ENCODE assay signal across 1 cellular context in genomic region chr14:67816326-67817009, GRCh38.
TF ChIP-seq lines count a peak whose summit lies in the region.

Gene ZFYVE26 (minus strand): TSS chr14:67816590. CDS start chr14:67815963, 627 bp downstream.

TF ChIP-seq in HEK293, 187 proteins besides CTCF, POLR2A, EP300 and RAD21 (continued from another document):
- peak; percentile 46; the same call in 1 of the 2 replicates for TF ChIP-seq ZNF518A (tag by site-specific recombination; conservative IDR thresholded peaks at IDR 0.05; ENCODE audit: low read depth)
- peak; percentile 22; the same call in 1 of the 2 replicates for TF ChIP-seq ZNF10 (tag by site-specific recombination; IDR thresholded peaks at IDR 0.05)
- no peak for TF ChIP-seq ZNF184 (tag by site-specific recombination; IDR thresholded peaks at IDR 0.05)
- TF ChIP-seq, protein P1, sequence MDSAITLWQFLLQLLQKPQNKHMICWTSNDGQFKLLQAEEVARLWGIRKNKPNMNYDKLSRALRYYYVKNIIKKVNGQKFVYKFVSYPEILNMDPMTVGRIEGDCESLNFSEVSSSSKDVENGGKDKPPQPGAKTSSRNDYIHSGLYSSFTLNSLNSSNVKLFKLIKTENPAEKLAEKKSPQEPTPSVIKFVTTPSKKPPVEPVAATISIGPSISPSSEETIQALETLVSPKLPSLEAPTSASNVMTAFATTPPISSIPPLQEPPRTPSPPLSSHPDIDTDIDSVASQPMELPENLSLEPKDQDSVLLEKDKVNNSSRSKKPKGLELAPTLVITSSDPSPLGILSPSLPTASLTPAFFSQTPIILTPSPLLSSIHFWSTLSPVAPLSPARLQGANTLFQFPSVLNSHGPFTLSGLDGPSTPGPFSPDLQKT (IDR thresholded peaks at IDR 0.05; ENCODE audit: borderline replicate concordance, low read depth, low read length), result no peak
- TF ChIP-seq, protein P2, sequence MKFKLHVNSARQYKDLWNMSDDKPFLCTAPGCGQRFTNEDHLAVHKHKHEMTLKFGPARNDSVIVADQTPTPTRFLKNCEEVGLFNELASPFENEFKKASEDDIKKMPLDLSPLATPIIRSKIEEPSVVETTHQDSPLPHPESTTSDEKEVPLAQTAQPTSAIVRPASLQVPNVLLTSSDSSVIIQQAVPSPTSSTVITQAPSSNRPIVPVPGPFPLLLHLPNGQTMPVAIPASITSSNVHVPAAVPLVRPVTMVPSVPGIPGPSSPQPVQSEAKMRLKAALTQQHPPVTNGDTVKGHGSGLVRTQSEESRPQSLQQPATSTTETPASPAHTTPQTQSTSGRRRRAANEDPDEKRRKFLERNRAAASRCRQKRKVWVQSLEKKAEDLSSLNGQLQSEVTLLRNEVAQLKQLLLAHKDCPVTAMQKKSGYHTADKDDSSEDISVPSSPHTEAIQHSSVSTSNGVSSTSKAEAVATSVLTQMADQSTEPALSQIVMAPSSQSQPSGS (tag by site-specific recombination; IDR thresholded peaks at IDR 0.05; ENCODE audit: low read depth), result no peak
- TF ChIP-seq HOXC10 (CRISPR knock-in tag; IDR thresholded peaks at IDR 0.05), result 0 out of 2 replicates have a peak, but pooled peaks have one; percentile 84
- TF ChIP-seq ZNF530 (tag by site-specific recombination; IDR thresholded peaks at IDR 0.05; ENCODE audit: low read depth), result no peak
- 0 out of 2 replicates have a peak, but pooled peaks have one; percentile 49 for TF ChIP-seq ZNF660 (tag by site-specific recombination; IDR thresholded peaks at IDR 0.05)
- no peak for TF ChIP-seq ZNF792 (tag by site-specific recombination; IDR thresholded peaks at IDR 0.05)
- no peak for TF ChIP-seq ZNF302 (tag by site-specific recombination; IDR thresholded peaks at IDR 0.05; ENCODE audit: low read depth)
- TF ChIP-seq ZNF121 (tag by site-specific recombination; IDR thresholded peaks at IDR 0.05), result no peak
- TF ChIP-seq ZFP37 (tag by site-specific recombination; IDR thresholded peaks at IDR 0.05), result no peak
- TF ChIP-seq, protein P3, sequence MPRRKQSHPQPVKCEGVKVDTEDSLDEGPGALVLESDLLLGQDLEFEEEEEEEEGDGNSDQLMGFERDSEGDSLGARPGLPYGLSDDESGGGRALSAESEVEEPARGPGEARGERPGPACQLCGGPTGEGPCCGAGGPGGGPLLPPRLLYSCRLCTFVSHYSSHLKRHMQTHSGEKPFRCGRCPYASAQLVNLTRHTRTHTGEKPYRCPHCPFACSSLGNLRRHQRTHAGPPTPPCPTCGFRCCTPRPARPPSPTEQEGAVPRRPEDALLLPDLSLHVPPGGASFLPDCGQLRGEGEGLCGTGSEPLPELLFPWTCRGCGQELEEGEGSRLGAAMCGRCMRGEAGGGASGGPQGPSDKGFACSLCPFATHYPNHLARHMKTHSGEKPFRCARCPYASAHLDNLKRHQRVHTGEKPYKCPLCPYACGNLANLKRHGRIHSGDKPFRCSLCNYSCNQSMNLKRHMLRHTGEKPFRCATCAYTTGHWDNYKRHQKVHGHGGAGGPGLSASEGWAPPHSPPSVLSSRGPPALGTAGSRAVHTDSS (tag by site-specific recombination; IDR thresholded peaks at IDR 0.05), result no peak
- peak; percentile 49; the same call in 1 of the 2 replicates for TF ChIP-seq ZNF629 (tag by site-specific recombination; IDR thresholded peaks at IDR 0.05)
- no peak for TF ChIP-seq ZBTB10 (tag by site-specific recombination; IDR thresholded peaks at IDR 0.05)
- TF ChIP-seq EGR2 (tag by site-specific recombination; IDR thresholded peaks at IDR 0.05; ENCODE audit: low read depth), result no peak
- peak; percentile 67 for TF ChIP-seq ZNF366 (tag by site-specific recombination; conservative IDR thresholded peaks at IDR 0.05)
- TF ChIP-seq YY1 (tag by site-specific recombination; IDR thresholded peaks at IDR 0.05), result peak; percentile 83
- peak; percentile 57; the same call in 1 of the 2 replicates for TF ChIP-seq ZXDB (tag by site-specific recombination; IDR thresholded peaks at IDR 0.05)
- TF ChIP-seq ZNF747 (tag by site-specific recombination; IDR thresholded peaks at IDR 0.05), result no peak
- peak; percentile 53; the same call in 1 of the 2 replicates for TF ChIP-seq KLF8 (tag by site-specific recombination; IDR thresholded peaks at IDR 0.05)
- TF ChIP-seq ZNF558 (tag by site-specific recombination; IDR thresholded peaks at IDR 0.05), result 0 out of 2 replicates have a peak, but pooled peaks have one; percentile 21
- no peak for TF ChIP-seq ZNF76 (tag by site-specific recombination; IDR thresholded peaks at IDR 0.05; ENCODE audit: borderline replicate concordance, low read depth)
- no peak for TF ChIP-seq ZNF654 (tag by site-specific recombination; IDR thresholded peaks at IDR 0.05; ENCODE audit: low read depth)
- TF ChIP-seq ZNF16 (tag by site-specific recombination; IDR thresholded peaks at IDR 0.05; ENCODE audit: low read depth), result no peak
- peak; percentile 87 for TF ChIP-seq ZBTB17 (tag by site-specific recombination; IDR thresholded peaks at IDR 0.05)
- TF ChIP-seq PRDM1 (tag by site-specific recombination; IDR thresholded peaks at IDR 0.05), result peak; percentile 80
- peak; percentile 93 for TF ChIP-seq ZNF24 (tag by site-specific recombination; IDR thresholded peaks at IDR 0.05)
- TF ChIP-seq ZNF266 (tag by site-specific recombination; IDR thresholded peaks at IDR 0.05; ENCODE audit: low read depth), result no peak
- TF ChIP-seq SCRT1 (tag by site-specific recombination; IDR thresholded peaks at IDR 0.05; ENCODE audit: borderline replicate concordance), result no peak
- TF ChIP-seq, protein P4, sequence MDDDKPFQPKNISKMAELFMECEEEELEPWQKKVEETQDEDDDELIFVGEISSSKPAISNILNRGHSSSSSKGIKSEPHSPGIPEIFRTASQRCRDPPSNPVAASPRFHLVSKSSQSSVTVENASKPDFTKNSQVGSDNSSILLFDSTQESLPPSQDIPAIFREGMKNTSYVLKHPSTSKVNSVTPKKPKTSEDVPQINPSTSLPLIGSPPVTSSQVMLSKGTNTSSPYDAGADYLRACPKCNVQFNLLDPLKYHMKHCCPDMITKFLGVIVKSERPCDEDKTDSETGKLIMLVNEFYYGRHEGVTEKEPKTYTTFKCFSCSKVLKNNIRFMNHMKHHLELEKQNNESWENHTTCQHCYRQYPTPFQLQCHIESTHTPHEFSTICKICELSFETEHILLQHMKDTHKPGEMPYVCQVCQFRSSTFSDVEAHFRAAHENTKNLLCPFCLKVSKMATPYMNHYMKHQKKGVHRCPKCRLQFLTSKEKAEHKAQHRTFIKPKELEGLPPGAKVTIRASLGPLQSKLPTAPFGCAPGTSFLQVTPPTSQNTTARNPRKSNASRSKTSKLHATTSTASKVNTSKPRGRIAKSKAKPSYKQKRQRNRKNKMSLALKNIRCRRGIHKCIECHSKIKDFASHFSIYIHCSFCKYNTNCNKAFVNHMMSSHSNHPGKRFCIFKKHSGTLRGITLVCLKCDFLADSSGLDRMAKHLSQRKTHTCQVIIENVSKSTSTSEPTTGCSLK (tag by site-specific recombination; IDR thresholded peaks at IDR 0.05), result no peak
- no peak for TF ChIP-seq ZNF704 (tag by site-specific recombination; IDR thresholded peaks at IDR 0.05)
- TF ChIP-seq, protein P5, sequence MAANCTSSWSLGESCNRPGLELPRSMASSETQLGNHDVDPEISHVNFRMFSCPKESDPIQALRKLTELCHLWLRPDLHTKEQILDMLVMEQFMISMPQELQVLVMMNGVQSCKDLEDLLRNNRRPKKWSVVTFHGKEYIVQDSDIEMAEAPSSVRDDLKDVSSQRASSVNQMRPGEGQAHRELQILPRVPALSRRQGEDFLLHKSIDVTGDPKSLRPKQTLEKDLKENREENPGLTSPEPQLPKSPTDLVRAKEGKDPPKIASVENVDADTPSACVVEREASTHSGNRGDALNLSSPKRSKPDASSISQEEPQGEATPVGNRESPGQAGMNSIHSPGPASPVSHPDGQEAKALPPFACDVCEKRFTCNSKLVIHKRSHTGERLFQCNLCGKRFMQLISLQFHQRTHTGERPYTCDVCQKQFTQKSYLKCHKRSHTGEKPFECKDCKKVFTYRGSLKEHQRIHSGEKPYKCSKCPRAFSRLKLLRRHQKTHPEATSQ (tag by site-specific recombination; IDR thresholded peaks at IDR 0.05), result no peak
- TF ChIP-seq GLIS1 (tag by site-specific recombination; IDR thresholded peaks at IDR 0.05), result peak; percentile 80
